Comparison of ENCODE assay signal across 8 cellular contexts in genomic region chr12:104108755-104109445, GRCh38. TPM values are rescaled to one million over a fixed set of nuclear protein-coding genes. Genes with fewer than 3 reads are reported as not detected.
DNase-seq lines count a peak whose midpoint lies in the region; ATAC-seq and TF ChIP-seq lines count a peak whose summit lies in the region.

No MANE protein-coding gene starts in this region.

- peak overlapping the region in 1 of 5 donors; percentile 7 for H3K27ac ChIP-seq in adrenal gland
- no peak overlapping the region for H3K27ac ChIP-seq in heart right ventricle

- H3K4me1 ChIP-seq in adrenal gland (replicated peaks in 1 of 2) (peaks cover 0 to 42% of the 10 kb centered on the region in 2 donors), heart right ventricle (peaks cover 0 to 26% (median 12%) of the 10 kb centered on the region in 9 donors)

- H3K36me3 ChIP-seq in adrenal gland (replicated peaks in 1 of 2) (no peaks in the 10 kb centered on the region), heart right ventricle (peaks cover 0 to 45% (median 6%) of the 10 kb centered on the region in 9 donors)

- peaks cover 3% of the 10 kb centered on the region for H3K36me3 Mint-ChIP-seq in T-helper 17 cell (ENCODE audit: low read depth)

- TF ChIP-seq POLR2A in adrenal gland (IDR thresholded peaks at IDR 0.05) = peak in 1 of 2 donors; percentile 18

- no peaks in the 10 kb centered on the region for H3K27me3 ChIP-seq in adrenal gland
- H3K27me3 ChIP-seq in heart right ventricle = no peaks in the 10 kb centered on the region

- ATAC-seq in GM21529 (IDR thresholded peaks at IDR 0.05; ENCODE audit: unreplicated experiment) (peak; percentile 70), T-helper 17 cell (peak; percentile 96), heart right ventricle (peak; percentile 43 to 86 (median 74)), HG02970 (IDR thresholded peaks at IDR 0.05; ENCODE audit: low FRiP score, unreplicated experiment) (no peak)

- TF ChIP-seq CTCF in adrenal gland (IDR thresholded peaks at IDR 0.05) (peak; percentile 69 to 95 (median 82)), heart right ventricle (IDR thresholded peaks at IDR 0.05) (peak; percentile 58 to 93 (median 87))

- intact Hi-C loops in adrenal gland (cut with DNase I) = loop anchor here (10.0 kb wide), 2 partner anchors 54 to 164 kb away; partner anchors contain the start of gene GLT8D2 (in 2 of the 2)
- intact Hi-C loops in heart right ventricle (cut with DNase I) = loop anchor here in 9 of 10 donors (1.0 to 10.0 kb wide), 13 partner anchors 42 to 232 kb away; partner anchors contain the start of genes HCFC2 (in 3 of the 9), GLT8D2 (in 1 of the 9), HSP90B1 (in 1 of the 9) and TDG (in 1 of the 9)

- H3K4me1 Mint-ChIP-seq in T-helper 17 cell = peaks cover 17% of the 10 kb centered on the region

- H3K4me3 ChIP-seq in adrenal gland (no peak overlapping the region), heart right ventricle (no peak overlapping the region)

- H3K27me3 Mint-ChIP-seq in T-helper 17 cell = no peaks in the 10 kb centered on the region

- H3K4me3 Mint-ChIP-seq in T-helper 17 cell = peak overlapping the region; percentile 31

- WGBS in adrenal gland, 4 donors = 35 to 41% (median 39%) methylated on average over 6 of the region's 6 CpGs
- 51 to 57% methylated on average over 6 of the region's 6 CpGs for WGBS in heart right ventricle, 2 donors

- peak overlapping the region; percentile 67 for H3K27ac Mint-ChIP-seq in T-helper 17 cell

- DNase-seq in CD1c-positive myeloid dendritic cell (ENCODE audit: extremely low spot score) (peak; percentile 82), NCI-H1694 (lab: John Stamatoyannopoulos, UW) (peak; percentile 75), T-helper 17 cell (peak; percentile 56 to 80 (median 63)), adrenal gland (peak; percentile 81 to 96 (median 87)), heart right ventricle (peak; percentile 69 to 75), putamen (ENCODE audit: low spot score) (peak; percentile 81)

- H3K9me3 ChIP-seq in T-helper 17 cell (ENCODE audit: control insufficient read depth, low read length, poor library complexity, severe bottlenecking) (no peaks in the 10 kb centered on the region), adrenal gland (replicated peaks in 1 of 3) (no peaks in the 10 kb centered on the region), heart right ventricle (no peaks in the 10 kb centered on the region)

RNA-seq across cellular contexts. Expression of gene NFYB, which starts 29.1 kb away (rescaled TPM):
- total RNA-seq in T-helper 17 cell = 10 to 100 TPM; 11.7 to 13.7 TPM
- total RNA-seq in adrenal gland = 10 to 100 TPM; 17.2 to 86.0 (median 55.8) TPM
- 10 to 100 TPM; 37.7 to 47.6 (median 47.5) TPM for polyA plus RNA-seq in adrenal gland
- 10 to 100 TPM; 16.1 to 53.9 (median 23.6) TPM for total RNA-seq in heart right ventricle
- 10 to 100 TPM; 24.4 to 34.1 TPM for polyA plus RNA-seq in heart right ventricle

RNA-seq across cellular contexts. Expression of gene HCFC2, which starts 44.6 kb away (rescaled TPM):
- total RNA-seq in T-helper 17 cell = 10 to 100 TPM; 13.9 to 15.2 TPM
- 10 to 100 TPM; 12.6 to 35.4 (median 21.6) TPM for total RNA-seq in adrenal gland
- 10 to 100 TPM in 1 of 3 donors, 1 to 10 TPM in 2; 8.5 to 21.0 (median 9.7) TPM for polyA plus RNA-seq in adrenal gland
- total RNA-seq in heart right ventricle = 10 to 100 TPM in 9 of 10 donors, 1 to 10 TPM in 1; 8.6 to 13.6 (median 11.3) TPM
- 10 to 100 TPM in 1 of 2 donors, 1 to 10 TPM in 1; 5.1 to 10.2 TPM for polyA plus RNA-seq in heart right ventricle

RNA-seq across cellular contexts. Expression of gene GLT8D2, which starts 58.9 kb away (rescaled TPM):
- total RNA-seq in T-helper 17 cell (not detected), adrenal gland (10 to 100 TPM in 5 of 8 donors, 1 to 10 TPM in 3; 6.3 to 21.2 (median 13.2) TPM), heart right ventricle (10 to 100 TPM in 2 of 10 donors, 1 to 10 TPM in 8; 3.5 to 16.0 (median 7.8) TPM)
- polyA plus RNA-seq in adrenal gland (10 to 100 TPM; 11.4 to 15.8 (median 14.7) TPM), heart right ventricle (10 to 100 TPM in 1 of 2 donors, 1 to 10 TPM in 1; 3.8 to 10.2 TPM)
